ENCODE assay signal across 25 cellular contexts in genomic region chr3:82839871-82840270, GRCh38.
"Had no signal": no experiment of that assay in that cellular context is flagged by ENCODE, and none has a peak within 500 bp of the region (broad histone marks: within the 10 kb centered on the region; RNA-seq: fewer than 3 reads in every experiment).

No MANE protein-coding gene starts in this region.

- H3K36me3 ChIP-seq: colonic mucosa, esophagus muscularis mucosa, esophagus squamous epithelium, gastrocnemius medialis, gastroesophageal sphincter, heart left ventricle, heart right ventricle had no signal

- DNase-seq: colonic mucosa; cortex of kidney; dermis blood vessel endothelial cell; dorsolateral prefrontal cortex; effector CD4-positive, alpha-beta T cell; effector CD8-positive, alpha-beta T cell; effector memory CD4-positive, alpha-beta T cell; effector memory CD8-positive, alpha-beta T cell; endodermal cell; erythroblast; esophagus squamous epithelium; foreskin fibroblast; foreskin keratinocyte; foreskin melanocyte; gastrocnemius medialis; glutamatergic neuron; head of caudate nucleus; heart left ventricle; heart right ventricle had no signal

- H3K27me3 Mint-ChIP-seq: dendritic cell treated with granulocyte-macrophage colony-stimulating factor and Interleukin-4, amounts not matched to agents 40 ng/mL and 50 ng/mL, for 4 days; effector memory CD8-positive, alpha-beta T cell had no signal

- H3K27ac Mint-ChIP-seq: dendritic cell treated with granulocyte-macrophage colony-stimulating factor and Interleukin-4, amounts not matched to agents 40 ng/mL and 50 ng/mL, for 4 days; effector memory CD8-positive, alpha-beta T cell; endodermal cell had no signal

- H3K9me3 ChIP-seq: colonic mucosa, esophagus squamous epithelium, gastrocnemius medialis had no signal

- H3K27me3 ChIP-seq: colonic mucosa, esophagus muscularis mucosa, esophagus squamous epithelium, foreskin keratinocyte, gastrocnemius medialis, gastroesophageal sphincter, heart left ventricle, heart right ventricle had no signal

- H3K27ac ChIP-seq: colonic mucosa, coronary artery, dorsolateral prefrontal cortex, epithelial cell of prostate, esophagus muscularis mucosa, esophagus squamous epithelium, foreskin keratinocyte, gastrocnemius medialis, gastroesophageal sphincter, heart left ventricle, heart right ventricle had no signal

- H3K4me1 Mint-ChIP-seq: endodermal cell had no signal

- H3K4me3 Mint-ChIP-seq: dendritic cell treated with granulocyte-macrophage colony-stimulating factor and Interleukin-4, amounts not matched to agents 40 ng/mL and 50 ng/mL, for 4 days; effector memory CD8-positive, alpha-beta T cell; endodermal cell had no signal

- H3K4me3 ChIP-seq: colonic mucosa, coronary artery, dorsolateral prefrontal cortex, esophagus muscularis mucosa, esophagus squamous epithelium, gastrocnemius medialis, gastroesophageal sphincter, heart left ventricle, heart right ventricle had no signal

- ATAC-seq: effector memory CD8-positive, alpha-beta T cell; esophagus mucosa; foreskin keratinocyte; gastrocnemius medialis; gastroesophageal sphincter; heart left ventricle; heart right ventricle had no signal
